In genomic region chr4:1943928-1944327, GRCh38 we compare ENCODE assay signal across 30 cellular contexts.
"Had no signal": no experiment of that assay in that cellular context is flagged by ENCODE, and none has a peak within 500 bp of the region (broad histone marks: within the 10 kb centered on the region; RNA-seq: fewer than 3 reads in every experiment).

No MANE protein-coding gene starts in this region.

- FAIRE-seq: astrocyte, RCC 7860 had no signal

- H3K36me3 ChIP-seq: breast epithelium had no signal

- H3K4me3 Mint-ChIP-seq: activated CD8-positive, alpha-beta T cell treated with anti-CD3 and anti-CD28 coated beads, Interleukin-2, amount 10 ng/mL, durations not matched to agents 7 days and 5 days; activated T-cell treated with anti-CD3 and anti-CD28 coated beads, Interleukin-2, amount 50 U/mL, for 24 hours had no signal

- DNase-seq: activated CD4-positive, alpha-beta T cell treated with anti-CD3 and anti-CD28 coated beads for 1 hour; activated CD4-positive, alpha-beta T cell treated with anti-CD3 and anti-CD28 coated beads for 48 hours; activated CD4-positive, alpha-beta T cell treated with anti-CD3 and anti-CD28 coated beads, Interleukin-2, amount 50 U/mL, for 4 hours; activated CD4-positive, CD25-positive, alpha-beta regulatory T cell; activated CD8-positive, alpha-beta T cell treated with anti-CD3 and anti-CD28 coated beads, Interleukin-2, amount 10 ng/mL, durations not matched to agents 7 days and 5 days; activated gamma-delta T cell; activated naive CD4-positive, alpha-beta T cell treated with Interleukin-2 at 50 U/mL for 16 hours; activated T-cell treated with anti-CD3 and anti-CD28 coated beads, Interleukin-2, amount 50 U/mL, for 24 hours; adrenal gland; body of pancreas; Karpas-422; KBM-7; NCI-H1048; NCI-H1436 treated with DMSO at 0.1 percent for 48 hours; NCI-H1694 treated with DMSO at 0.1 percent for 48 hours; NCI-H2029; NCI-H510A; NCI-H526; NCI-H748 treated with DMSO at 0.1 percent for 48 hours; NK-92 treated with Interleukin-12 subunit alpha and Interleukin-12 subunit beta, amount 100 ng/mL, for 24 hours; PC-3; T1000; WERI-Rb-1 had no signal

- H3K27ac ChIP-seq: adrenal gland, body of pancreas, breast epithelium, RWPE1, WERI-Rb-1 had no signal

- H3K9me3 Mint-ChIP-seq: activated naive CD4-positive, alpha-beta T cell treated with anti-CD3 and anti-CD28 coated beads, Interleukin-2, amount 50 U/mL, for 72 hours; activated T-cell treated with anti-CD3 and anti-CD28 coated beads, Interleukin-2, amount 50 U/mL, for 24 hours; activated T-helper 2 cell treated with anti-CD3 and anti-CD28 coated beads, Interferon-gamma antibody, Interleukin-2, Interleukin-4, amounts not matched to agents 10 μg/mL and 5 μg/mL and 100 μg/mL, durations not matched to agents 14 hours and 24 hours and 36 hours had no signal

- H3K9me3 ChIP-seq: adrenal gland, body of pancreas, breast epithelium had no signal

- H3K27me3 ChIP-seq: adrenal gland, body of pancreas, breast epithelium had no signal

- H3K4me3 ChIP-seq: adrenal gland, body of pancreas, breast epithelium had no signal

- ATAC-seq: activated CD8-positive, alpha-beta T cell treated with anti-CD3 and anti-CD28 coated beads, Interleukin-2, amount 10 ng/mL, durations not matched to agents 7 days and 5 days; activated naive CD4-positive, alpha-beta T cell treated with anti-CD3 and anti-CD28 coated beads, Interleukin-2, amount 50 U/mL, for 72 hours; body of pancreas; PC-3; Right ventricle myocardium inferior had no signal

- H3K27me3 Mint-ChIP-seq: activated T-cell treated with anti-CD3 and anti-CD28 coated beads, Interleukin-2, amount 50 U/mL, for 24 hours had no signal

- H3K4me1 ChIP-seq: breast epithelium had no signal

- H3K27ac Mint-ChIP-seq: activated CD8-positive, alpha-beta T cell treated with anti-CD3 and anti-CD28 coated beads, Interleukin-2, amount 10 ng/mL, durations not matched to agents 7 days and 5 days; activated naive CD4-positive, alpha-beta T cell treated with anti-CD3 and anti-CD28 coated beads, Interleukin-2, amount 50 U/mL, for 72 hours; activated T-cell treated with anti-CD3 and anti-CD28 coated beads, Interleukin-2, amount 50 U/mL, for 24 hours; activated T-helper 2 cell treated with anti-CD3 and anti-CD28 coated beads, Interferon-gamma antibody, Interleukin-2, Interleukin-4, amounts not matched to agents 10 μg/mL and 5 μg/mL and 100 μg/mL, durations not matched to agents 14 hours and 24 hours and 36 hours had no signal
